10 cellular contexts compared by ENCODE assay signal in genomic region chr2:33395660-33396249, GRCh38.
DNase-seq lines count a peak whose midpoint lies in the region; ATAC-seq and TF ChIP-seq lines count a peak whose summit lies in the region.
"Had no signal": no experiment of that assay in that cellular context is flagged by ENCODE, and none has a peak within 500 bp of the region (broad histone marks: within the 10 kb centered on the region; RNA-seq: fewer than 3 reads in every experiment).

No MANE protein-coding gene starts in this region.

- peak; percentile 41 to 68 (median 49) for TF ChIP-seq CTCF in esophagus muscularis mucosa (IDR thresholded peaks at IDR 0.05)
- TF ChIP-seq CTCF in omental fat pad (IDR thresholded peaks at IDR 0.05), result no peak

- CTCF ChIA-PET in activated CD4-positive, alpha-beta T cell treated with anti-CD3 and anti-CD28 coated beads, Interleukin-2, amount 10 ng/mL, durations not matched to agents 7 days and 5 days (lab: Charles Lee), result interaction anchor here (0.6 to 1.2 kb wide), 6 partner anchors 18 to 714 kb away, joined by 3 to 4 read pairs (median 3); no protein-coding TSS in a partner anchor

- intact Hi-C loops in esophagus muscularis mucosa (cut with DNase I), result no loop called here

- POLR2A ChIA-PET in activated CD4-positive, alpha-beta T cell treated with anti-CD3 and anti-CD28 coated beads, Interleukin-2, amount 10 ng/mL, durations not matched to agents 7 days and 5 days (lab: Charles Lee), result no interaction called here

- H3K9me3 ChIP-seq in esophagus muscularis mucosa, result no peaks in the 10 kb centered on the region

- H3K36me3 Mint-ChIP-seq in activated CD4-positive, alpha-beta T cell treated with anti-CD3 and anti-CD28 coated beads, Interleukin-2, amount 10 ng/mL, durations not matched to agents 7 days and 5 days (ENCODE audit: low read depth), result no peaks in the 10 kb centered on the region
- H3K36me3 Mint-ChIP-seq: activated naive CD4-positive, alpha-beta T cell treated with anti-CD3 and anti-CD28 coated beads, Interleukin-2, amount 50 U/mL, for 24 hours had no signal

- peaks cover 0 to 17% (median 10%) of the 10 kb centered on the region in 4 donors for H3K36me3 ChIP-seq in esophagus muscularis mucosa
- H3K36me3 ChIP-seq: BLaER1 treated with 17β-estradiol and CSF1 and Interleukin-3, amounts not matched to agents 10 nM and 100 nM had no signal

- peaks cover 4% of the 10 kb centered on the region for H3K27me3 Mint-ChIP-seq in activated CD4-positive, alpha-beta T cell treated with anti-CD3 and anti-CD28 coated beads, Interleukin-2, amount 10 ng/mL, durations not matched to agents 7 days and 5 days
- H3K27me3 Mint-ChIP-seq: activated naive CD4-positive, alpha-beta T cell treated with anti-CD3 and anti-CD28 coated beads, Interleukin-2, amount 50 U/mL, for 24 hours had no signal

- no peak overlapping the region for H3K4me3 ChIP-seq in esophagus muscularis mucosa
- H3K4me3 ChIP-seq: BLaER1 treated with 17β-estradiol and CSF1 and Interleukin-3, amounts not matched to agents 10 nM and 100 nM had no signal

- no peak overlapping the region for H3K4me3 Mint-ChIP-seq in activated CD4-positive, alpha-beta T cell treated with anti-CD3 and anti-CD28 coated beads, Interleukin-2, amount 10 ng/mL, durations not matched to agents 7 days and 5 days
- H3K4me3 Mint-ChIP-seq: activated naive CD4-positive, alpha-beta T cell treated with anti-CD3 and anti-CD28 coated beads, Interleukin-2, amount 50 U/mL, for 24 hours had no signal

- peak overlapping the region in 2 of 4 donors; percentile 3 to 5 for H3K27ac ChIP-seq in esophagus muscularis mucosa (replicated peaks in 1 of 4)
- H3K27ac ChIP-seq: BLaER1 treated with 17β-estradiol and CSF1 and Interleukin-3, amounts not matched to agents 10 nM and 100 nM had no signal

- H3K4me1 ChIP-seq in esophagus muscularis mucosa, result peaks cover 5 to 40% (median 33%) of the 10 kb centered on the region in 4 donors
- H3K4me1 ChIP-seq: BLaER1 treated with 17β-estradiol and CSF1 and Interleukin-3, amounts not matched to agents 10 nM and 100 nM had no signal

- DNase-seq in NCI-H146 (lab: John Stamatoyannopoulos, UW) (peak; percentile 7), NCI-H146 treated with DMSO at 0.1 percent for 48 hours (lab: John Stamatoyannopoulos, UW; ENCODE audit: unreplicated experiment) (no peak), LHCN-M2 (ENCODE audit: low read depth) (peak; percentile 71), esophagus muscularis mucosa (ENCODE audit: extremely low spot score) (no peak), omental fat pad (ENCODE audit: low spot score) (peak; percentile 28), OCI-M2 (lab: John Stamatoyannopoulos, UW; ENCODE audit: unreplicated experiment) (no peak)
- DNase-seq in activated CD4-positive, alpha-beta T cell treated with anti-CD3 and anti-CD28 coated beads, Interleukin-2, amount 10 ng/mL, durations not matched to agents 7 days and 5 days, result peak; percentile 60

- H3K9me3 Mint-ChIP-seq in activated CD4-positive, alpha-beta T cell treated with anti-CD3 and anti-CD28 coated beads, Interleukin-2, amount 10 ng/mL, durations not matched to agents 7 days and 5 days, result no peaks in the 10 kb centered on the region
- H3K9me3 Mint-ChIP-seq: activated naive CD4-positive, alpha-beta T cell treated with anti-CD3 and anti-CD28 coated beads, Interleukin-2, amount 50 U/mL, for 24 hours had no signal

- no peak for TF ChIP-seq POLR2A in esophagus muscularis mucosa (IDR thresholded peaks at IDR 0.05; ENCODE audit: low read depth)

- TF ChIP-seq EP300 in esophagus muscularis mucosa (IDR thresholded peaks at IDR 0.05), result no peak

- no peaks in the 10 kb centered on the region for H3K27me3 ChIP-seq in esophagus muscularis mucosa
- H3K27me3 ChIP-seq: BLaER1 treated with 17β-estradiol and CSF1 and Interleukin-3, amounts not matched to agents 10 nM and 100 nM had no signal

- H3K27ac Mint-ChIP-seq in activated CD4-positive, alpha-beta T cell treated with anti-CD3 and anti-CD28 coated beads, Interleukin-2, amount 10 ng/mL, durations not matched to agents 7 days and 5 days, result no peak overlapping the region
- H3K27ac Mint-ChIP-seq: activated naive CD4-positive, alpha-beta T cell treated with anti-CD3 and anti-CD28 coated beads, Interleukin-2, amount 50 U/mL, for 24 hours had no signal

- H3K4me1 Mint-ChIP-seq in activated CD4-positive, alpha-beta T cell treated with anti-CD3 and anti-CD28 coated beads, Interleukin-2, amount 10 ng/mL, durations not matched to agents 7 days and 5 days, result no peaks in the 10 kb centered on the region
- H3K4me1 Mint-ChIP-seq: activated naive CD4-positive, alpha-beta T cell treated with anti-CD3 and anti-CD28 coated beads, Interleukin-2, amount 50 U/mL, for 24 hours had no signal

- ATAC-seq in omental fat pad (ENCODE audit: low FRiP score) (no peak), GM19467 (IDR thresholded peaks at IDR 0.05; ENCODE audit: unreplicated experiment) (no peak)

Comparison
In these comparisons a context has a peak if more than half of its experiments do, and no peak if none do; other contexts are left out.
1. DNase-seq: peak in NCI-H146 (single experiment), LHCN-M2 (single experiment), activated CD4-positive, alpha-beta T cell treated with anti-CD3 and anti-CD28 coated beads, Interleukin-2, amount 10 ng/mL, durations not matched to agents 7 days and 5 days (single experiment) and omental fat pad (single experiment); none in NCI-H146 treated with DMSO at 0.1 percent for 48 hours (single experiment), esophagus muscularis mucosa (single experiment) and OCI-M2 (single experiment).
2. CTCF ChIP-seq: peak in esophagus muscularis mucosa (3 of 3); none in omental fat pad (0 of 3).